9 cellular contexts compared by ENCODE assay signal in the genomic region with DNA sequence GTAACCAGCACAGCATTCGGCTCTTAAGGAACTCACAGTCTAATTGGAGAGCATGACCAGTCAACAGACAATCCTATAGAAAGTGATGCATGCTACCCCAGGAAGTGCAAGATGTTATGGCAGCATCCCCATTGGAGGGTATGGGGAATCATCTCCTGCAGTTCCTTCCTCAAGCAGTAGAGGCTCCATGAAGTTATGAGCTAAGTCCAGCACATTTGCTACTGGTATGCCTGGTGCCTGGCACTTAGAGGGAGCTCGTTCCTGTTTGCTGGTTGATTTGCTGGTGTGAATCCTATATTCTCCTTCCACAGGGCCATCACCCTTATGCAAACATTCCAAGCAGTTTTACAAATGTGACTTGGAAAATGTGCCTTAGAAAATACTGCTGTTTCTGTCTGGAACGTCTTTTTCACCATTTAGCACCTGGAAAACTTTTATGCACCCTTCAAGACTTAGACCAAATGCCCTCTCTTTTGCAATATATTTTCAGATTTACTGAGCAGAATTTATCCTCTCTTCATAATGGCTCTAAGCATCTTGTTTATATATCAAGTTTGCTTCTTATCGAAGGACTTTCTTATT.
DNase-seq lines count a peak whose midpoint lies in the region; ATAC-seq and TF ChIP-seq lines count a peak whose summit lies in the region.
"Had no signal": no experiment of that assay in that cellular context is flagged by ENCODE, and none has a peak within 500 bp of the region (broad histone marks: within the 10 kb centered on the region; RNA-seq: fewer than 3 reads in every experiment).

No MANE protein-coding gene starts in this region.

- H3K4me1 ChIP-seq in neuronal stem cell (ENCODE audit: control insufficient read depth in 2 of 2, insufficient read depth in 1 of 2, low read depth in 1 of 2, low read length in 2 of 2) = no peaks in the 10 kb centered on the region
- H3K4me1 ChIP-seq in CD8-positive, alpha-beta T cell (ENCODE audit: insufficient read depth, low read length) = no peaks in the 10 kb centered on the region

- POLR2A ChIA-PET in CD8-positive, alpha-beta T cell (lab: Charles Lee) = no interaction called here

- no peak overlapping the region for H3K4ac ChIP-seq in neuronal stem cell (ENCODE audit: low read length)

- no peaks in the 10 kb centered on the region for H3K4me1 Mint-ChIP-seq in CD8-positive, alpha-beta T cell (ENCODE audit: low read depth)

- no peaks in the 10 kb centered on the region for H3K36me3 Mint-ChIP-seq in CD8-positive, alpha-beta T cell

- no peaks in the 10 kb centered on the region for H3K36me3 ChIP-seq in neuronal stem cell (replicated peaks in 1 of 2; ENCODE audit: control insufficient read depth in 2 of 2, insufficient read depth in 2 of 2, low read length in 2 of 2)
- H3K36me3 ChIP-seq in CD8-positive, alpha-beta T cell (ENCODE audit: insufficient read depth, low read length) = no peaks in the 10 kb centered on the region

- no peak overlapping the region for H3K27ac ChIP-seq in neuronal stem cell (replicated peaks; ENCODE audit: low read length)
- no peak overlapping the region for H3K27ac ChIP-seq in CD8-positive, alpha-beta T cell (ENCODE audit: low read depth, low read length)
- H3K27ac ChIP-seq: skin epidermis had no signal

- intact Hi-C loops in CD8-positive, alpha-beta T cell (cut with DNase I, micrococcal nuclease) = loop anchor here in 1 of 2 experiments (5.0 kb wide), 1 partner anchor 464 kb away; no protein-coding TSS in a partner anchor

- H3K23ac ChIP-seq in neuronal stem cell (ENCODE audit: low read depth, low read length, poor library complexity) = no peak overlapping the region

- CTCF ChIA-PET in CD8-positive, alpha-beta T cell (lab: Charles Lee) = interaction anchor here (0.8 to 1.8 kb wide), 5 partner anchors 9 to 519 kb away, joined by 3 to 6 read pairs (median 4); no protein-coding TSS in a partner anchor

- H3K9me3 Mint-ChIP-seq in CD8-positive, alpha-beta T cell = no peaks in the 10 kb centered on the region

- H2BK120ac ChIP-seq in neuronal stem cell (ENCODE audit: low read depth, low read length) = no peak overlapping the region

- no peaks in the 10 kb centered on the region for H3K79me1 ChIP-seq in neuronal stem cell (ENCODE audit: low read depth, low read length)

- ATAC-seq in HG03066 (IDR thresholded peaks at IDR 0.05; ENCODE audit: low read depth, unreplicated experiment) = peak; percentile 65
- ATAC-seq in HG03460 (IDR thresholded peaks at IDR 0.05; ENCODE audit: unreplicated experiment) = no peak
- ATAC-seq in CD8-positive, alpha-beta T cell = no peak

- no peak overlapping the region for H3K27ac Mint-ChIP-seq in CD8-positive, alpha-beta T cell

- DNase-seq in ELF-1 (ENCODE audit: low read depth, low spot score) (peak; percentile 52), NCI-H82 (lab: John Stamatoyannopoulos, UW) (peak; percentile 92), dermis blood vessel endothelial cell (peak; percentile 51), neuronal stem cell (ENCODE audit: low spot score) (peak; percentile 35)
- DNase-seq in CD8-positive, alpha-beta T cell = no peak
- DNase-seq in activated naive CD4-positive, alpha-beta T cell treated with anti-CD3 and anti-CD28 coated beads, Interleukin-2, amount 50 U/mL, for 16 hours = no peak

- no peak overlapping the region for H2BK5ac ChIP-seq in neuronal stem cell (ENCODE audit: low read length)

- H4K91ac ChIP-seq in neuronal stem cell (ENCODE audit: low read depth, low read length, poor library complexity) = no peak overlapping the region

- no peak overlapping the region for H3K4me3 ChIP-seq in neuronal stem cell (ENCODE audit: low read length in 2 of 2)
- no peak overlapping the region for H3K4me3 ChIP-seq in CD8-positive, alpha-beta T cell (ENCODE audit: low read depth, low read length)
- H3K4me3 ChIP-seq: skin epidermis had no signal

- no peak overlapping the region for H3K9ac ChIP-seq in neuronal stem cell (ENCODE audit: low read depth, low read length, poor library complexity)

- no CpG with 5 or more reads among the region's 4 CpGs for WGBS in neuronal stem cell (ENCODE audit: extremely low coverage in 2 of 2, insufficient read length in 2 of 2, insufficient replicate concordance in 1 of 2), 2 donors

- H2AK5ac ChIP-seq in neuronal stem cell (ENCODE audit: low read depth, low read length) = no peak overlapping the region

- no peak overlapping the region for H4K8ac ChIP-seq in neuronal stem cell (ENCODE audit: low read depth, low read length)

- no peak overlapping the region for H3K4me2 ChIP-seq in neuronal stem cell (ENCODE audit: insufficient read depth, low read length, poor library complexity, severe bottlenecking)

- H2BK12ac ChIP-seq in neuronal stem cell (ENCODE audit: low read length) = no peak overlapping the region

- no peak overlapping the region for H3K4me3 Mint-ChIP-seq in CD8-positive, alpha-beta T cell

- peaks cover 17% of the 10 kb centered on the region for H3K27me3 Mint-ChIP-seq in CD8-positive, alpha-beta T cell (ENCODE audit: low read depth)

- H3K18ac ChIP-seq in neuronal stem cell (ENCODE audit: low read length) = no peak overlapping the region

- no peaks in the 10 kb centered on the region for H3K9me3 ChIP-seq in neuronal stem cell (replicated peaks in 1 of 2; ENCODE audit: control insufficient read depth in 2 of 2, insufficient read depth in 1 of 2, low read depth in 1 of 2, low read length in 2 of 2)
- no peaks in the 10 kb centered on the region for H3K9me3 ChIP-seq in CD8-positive, alpha-beta T cell (ENCODE audit: low read length)

- H3K27me3 ChIP-seq in neuronal stem cell (ENCODE audit: control insufficient read depth in 3 of 3, insufficient read depth in 3 of 3, low read depth in 1 of 3, low read length in 3 of 3) = no peaks in the 10 kb centered on the region
- no peaks in the 10 kb centered on the region for H3K27me3 ChIP-seq in CD8-positive, alpha-beta T cell (ENCODE audit: insufficient read depth, low read length)

- TF ChIP-seq CTCF in CD8-positive, alpha-beta T cell (IDR thresholded peaks at IDR 0.05) = no peak

- H3K14ac ChIP-seq in neuronal stem cell (ENCODE audit: low read length) = no peak overlapping the region

- H2BK15ac ChIP-seq in neuronal stem cell (ENCODE audit: low read length) = no peak overlapping the region

- H2AFZ ChIP-seq in neuronal stem cell (ENCODE audit: low read length) = no peak overlapping the region

Comparison
In these comparisons a context has a peak if more than half of its experiments do, and no peak if none do; other contexts are left out.
1. DNase-seq: peak in ELF-1 (single experiment), NCI-H82 (single experiment), dermis blood vessel endothelial cell (single experiment) and neuronal stem cell (single experiment); none in CD8-positive, alpha-beta T cell (0 of 7) and activated naive CD4-positive, alpha-beta T cell treated with anti-CD3 and anti-CD28 coated beads, Interleukin-2, amount 50 U/mL, for 16 hours (single experiment).